ENCODE assay signal across 1 cellular context in genomic region chr16:84607694-84608093, GRCh38.
TF ChIP-seq lines count a peak whose summit lies in the region.

No MANE protein-coding gene starts in this region.

TF ChIP-seq in K562, 482 proteins besides CTCF, POLR2A, EP300 and RAD21 (continued from another document):
- TF ChIP-seq PBX2 (CRISPR knock-in tag; IDR thresholded peaks at IDR 0.05; ENCODE audit: low read depth): no peak
- 0 out of 2 replicates have a peak, but pooled peaks have one; percentile 22 for TF ChIP-seq PBX2 (tag; conservative IDR thresholded peaks at IDR 0.05; ENCODE audit: low read depth)
- TF ChIP-seq NUFIP1 (IDR thresholded peaks at IDR 0.05; ENCODE audit: partially characterized antibody): no peak
- TF ChIP-seq ETV1 (tag; conservative IDR thresholded peaks at IDR 0.05; ENCODE audit: low read depth): peak; percentile 95
- no peak for TF ChIP-seq CCAR2 (IDR thresholded peaks at IDR 0.05; ENCODE audit: low read depth, low read length)
- TF ChIP-seq ASH1L (IDR thresholded peaks at IDR 0.05; ENCODE audit: borderline replicate concordance, low read depth, partially characterized antibody): no peak
- peak in 1 of 2 experiments; percentile 59; a peak in 1 of 3 replicates for TF ChIP-seq CBX3 (IDR thresholded peaks at IDR 0.05; ENCODE audit: borderline replicate concordance in 1 of 2, low read length in 2 of 2)
- TF ChIP-seq MXD1 (CRISPR knock-in tag; IDR thresholded peaks at IDR 0.05; ENCODE audit: borderline replicate concordance, poor library complexity, severe bottlenecking): no peak
- no peak for TF ChIP-seq HMGXB4 (CRISPR knock-in tag; IDR thresholded peaks at IDR 0.05)
- peak; percentile 31 for TF ChIP-seq TBP (optimal IDR thresholded peaks at IDR 0.05; ENCODE audit: low read depth, low read length)
- peak; percentile 58; the same call in 1 of the 2 replicates for TF ChIP-seq CTBP1 (IDR thresholded peaks at IDR 0.05; ENCODE audit: borderline replicate concordance)
- TF ChIP-seq ZNF318 (IDR thresholded peaks at IDR 0.05; ENCODE audit: borderline replicate concordance in 1 of 2, low read depth in 1 of 2): no peak
- 0 out of 2 replicates have a peak, but pooled peaks have one; percentile 28 for TF ChIP-seq THRB (CRISPR knock-in tag; conservative IDR thresholded peaks at IDR 0.05)
- TF ChIP-seq ELF1 (tag; IDR thresholded peaks at IDR 0.05): peak; percentile 53; the same call in 1 of the 2 replicates
- TF ChIP-seq POLR2H (tag; IDR thresholded peaks at IDR 0.05; ENCODE audit: low read depth): no peak
- TF ChIP-seq IRF2 (CRISPR knock-in tag; IDR thresholded peaks at IDR 0.05): no peak
- no peak for TF ChIP-seq JUN (IDR thresholded peaks at IDR 0.05; ENCODE audit: borderline replicate concordance, low read depth, low read length)
- TF ChIP-seq JUN (CRISPR knock-in tag; IDR thresholded peaks at IDR 0.05; ENCODE audit: borderline replicate concordance): no peak
- no peak for TF ChIP-seq WHSC1 (IDR thresholded peaks at IDR 0.05; ENCODE audit: low read length)
- TF ChIP-seq ZBTB11 (CRISPR knock-in tag; IDR thresholded peaks at IDR 0.05): peak in 1 of 3 experiments; percentile 70; a peak in 2 of 6 replicates
- peak; percentile 87 for TF ChIP-seq DPF2 (IDR thresholded peaks at IDR 0.05)
- TF ChIP-seq ZNF324 (CRISPR knock-in tag; IDR thresholded peaks at IDR 0.05): no peak
- TF ChIP-seq SMAD2 (IDR thresholded peaks at IDR 0.05; ENCODE audit: low read depth, low read length): no peak
- peak; percentile 88 for TF ChIP-seq SMARCA4 (IDR thresholded peaks at IDR 0.05)
- no peak for TF ChIP-seq SRSF3 (IDR thresholded peaks at IDR 0.05; ENCODE audit: insufficient read depth, low read length)
- 0 out of 2 replicates have a peak, but pooled peaks have one; percentile 20 for TF ChIP-seq HLTF (IDR thresholded peaks at IDR 0.05)
- no peak for TF ChIP-seq SLC30A9 (CRISPR knock-in tag; IDR thresholded peaks at IDR 0.05)
- TF ChIP-seq BRD9 (IDR thresholded peaks at IDR 0.05; ENCODE audit: low read depth, partially characterized antibody): peak; percentile 35
- no peak for TF ChIP-seq HOMEZ (CRISPR knock-in tag; IDR thresholded peaks at IDR 0.05)
- TF ChIP-seq ARID1B (IDR thresholded peaks at IDR 0.05): peak; percentile 90
- TF ChIP-seq ILK (tag; IDR thresholded peaks at IDR 0.05; ENCODE audit: borderline replicate concordance, low read depth): no peak
- TF ChIP-seq EP400 (IDR thresholded peaks at IDR 0.05): peak; percentile 30; the same call in 1 of the 2 replicates
- peak; percentile 24; the same call in 1 of the 2 replicates for TF ChIP-seq PML (IDR thresholded peaks at IDR 0.05; ENCODE audit: low read length)
- no peak for TF ChIP-seq HDGF (IDR thresholded peaks at IDR 0.05)
- TF ChIP-seq HNRNPL (IDR thresholded peaks at IDR 0.05; ENCODE audit: low read depth, low read length): no peak
- peak; percentile 74; the same call in 1 of the 2 replicates for TF ChIP-seq ZNF212 (CRISPR knock-in tag; IDR thresholded peaks at IDR 0.05)
